23 cellular contexts compared by ENCODE assay signal in the genomic region with DNA sequence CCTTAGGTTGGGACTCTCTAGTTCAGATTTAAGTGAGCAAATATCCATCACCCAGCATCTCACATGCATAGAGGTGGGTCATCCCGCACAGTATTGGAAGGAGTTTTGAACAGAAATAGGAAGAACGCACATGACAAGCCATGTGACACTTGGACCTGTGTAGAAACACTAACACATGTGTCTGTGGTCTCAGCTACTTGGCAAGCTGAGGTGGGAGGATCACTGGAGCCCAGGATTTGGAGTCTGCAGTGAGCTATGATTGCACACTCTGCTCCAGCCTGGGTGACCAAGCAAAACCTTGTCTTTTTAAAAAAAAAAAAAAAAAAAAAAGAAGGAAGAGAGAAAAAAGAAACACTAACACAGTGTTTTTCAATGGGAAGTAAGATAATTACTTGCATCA. TPM values are rescaled to one million over a fixed set of nuclear protein-coding genes. Genes with fewer than 3 reads are reported as not detected.
DNase-seq lines count a peak whose midpoint lies in the region; ATAC-seq and TF ChIP-seq lines count a peak whose summit lies in the region.
"Had no signal": no experiment of that assay in that cellular context is flagged by ENCODE, and none has a peak within 500 bp of the region (broad histone marks: within the 10 kb centered on the region; RNA-seq: fewer than 3 reads in every experiment).

No MANE protein-coding gene starts in this region.

- POLR2A ChIA-PET in RWPE1 (lab: Yijun Ruan, JAX; ENCODE audit: low non-redundant PET): no interaction called here

- H3K27me3 Mint-ChIP-seq in activated T-cell treated with anti-CD3 and anti-CD28 coated beads, Interleukin-2, amount 50 U/mL, for 4 hours (ENCODE audit: low read depth): peaks cover 48% of the 10 kb centered on the region

- CTCF ChIA-PET in RWPE1 (lab: Yijun Ruan, JAX): no interaction called here

- ATAC-seq in activated T-cell treated with anti-CD3 and anti-CD28 coated beads, Interleukin-2, amount 50 U/mL, for 4 hours: no peak
- ATAC-seq: heart left ventricle had no signal

- H3K9me3 Mint-ChIP-seq in activated T-cell treated with anti-CD3 and anti-CD28 coated beads, Interleukin-2, amount 50 U/mL, for 4 hours: no peaks in the 10 kb centered on the region
- H3K9me3 Mint-ChIP-seq: activated naive CD8-positive, alpha-beta T cell treated with anti-CD3 and anti-CD28 coated beads, Interleukin-2, amount 10 ng/mL, durations not matched to agents 7 days and 5 days; CD4-positive, alpha-beta T cell; central memory CD8-positive, alpha-beta T cell; HFFc6 had no signal

- H3K4me3 ChIP-seq in choroid plexus epithelial cell (ENCODE audit: low read depth, low read length): no peak overlapping the region
- H3K4me3 ChIP-seq: heart left ventricle, smooth muscle cell, uterus had no signal

- no peaks in the 10 kb centered on the region for H3K36me3 Mint-ChIP-seq in activated T-cell treated with anti-CD3 and anti-CD28 coated beads, Interleukin-2, amount 50 U/mL, for 4 hours (ENCODE audit: insufficient read depth)
- H3K36me3 Mint-ChIP-seq: activated naive CD8-positive, alpha-beta T cell treated with anti-CD3 and anti-CD28 coated beads, Interleukin-2, amount 10 ng/mL, durations not matched to agents 7 days and 5 days had no signal

- peak; percentile 19 for DNase-seq in AG20443 (ENCODE audit: low spot score)
- peak; percentile 66 for DNase-seq in H4 (ENCODE audit: low spot score)
- peak; percentile 41 for DNase-seq in choroid plexus epithelial cell (ENCODE audit: low read depth)
- peak; percentile 41 for DNase-seq in renal cortical epithelial cell (ENCODE audit: low read depth)
- DNase-seq in activated T-cell treated with anti-CD3 and anti-CD28 coated beads, Interleukin-2, amount 50 U/mL, for 4 hours: no peak
- no peak for DNase-seq in RWPE1 (ENCODE audit: low spot score)
- DNase-seq in NCI-H226: no peak
- DNase-seq: activated CD4-positive, alpha-beta T cell treated with anti-CD3 and anti-CD28 coated beads, Interleukin-2, amount 50 U/mL, for 48 hours; activated CD4-positive, CD25-positive, alpha-beta regulatory T cell; activated naive CD8-positive, alpha-beta T cell treated with anti-CD3 and anti-CD28 coated beads, Interleukin-2, amount 10 ng/mL, durations not matched to agents 7 days and 5 days; CD4-positive, alpha-beta T cell; EL; foreskin fibroblast; heart left ventricle; HFFc6; NCI-H2081 treated with DMSO at 0.1 percent for 48 hours; NCI-H774; SIG-M5; stimulated activated CD4-positive, alpha-beta T cell treated with anti-CD3 and anti-CD28 coated beads, Interleukin-2, amount 100 ng/mL, for 24 hours; uterus had no signal

- TF ChIP-seq CTCF in choroid plexus epithelial cell (conservative IDR thresholded peaks at IDR 0.05; ENCODE audit: low read depth, low read length) (no peak), RWPE1 (conservative IDR thresholded peaks at IDR 0.05; ENCODE audit: low read depth) (no peak)

- peaks cover 10% of the 10 kb centered on the region for H3K4me1 Mint-ChIP-seq in activated T-cell treated with anti-CD3 and anti-CD28 coated beads, Interleukin-2, amount 50 U/mL, for 4 hours (ENCODE audit: low read depth)

- no peak overlapping the region for H3K4me3 Mint-ChIP-seq in activated T-cell treated with anti-CD3 and anti-CD28 coated beads, Interleukin-2, amount 50 U/mL, for 4 hours
- H3K4me3 Mint-ChIP-seq: activated naive CD8-positive, alpha-beta T cell treated with anti-CD3 and anti-CD28 coated beads, Interleukin-2, amount 10 ng/mL, durations not matched to agents 7 days and 5 days; CD4-positive, alpha-beta T cell; central memory CD8-positive, alpha-beta T cell; HFFc6 had no signal

- no peak overlapping the region for H3K27ac ChIP-seq in RWPE1
- H3K27ac ChIP-seq: heart left ventricle, neutrophil, uterus had no signal

RNA-seq across cellular contexts. Expression of gene MTCL1, which starts 5.4 kb away (rescaled TPM):
- 5.7 and 11.1 TPM in 2 replicates for total RNA-seq in H4 (2014; rRNA removed; shearing (Covaris generic))
- 35.6 and 107 TPM in 2 replicates for total RNA-seq in renal cortical epithelial cell
- total RNA-seq in activated T-cell treated with anti-CD3 and anti-CD28 coated beads, Interleukin-2, amount 50 U/mL, for 4 hours: under 1 TPM; 0.23 to 0.73 (median 0.69) TPM

Comparison
In these comparisons a context has a peak if more than half of its experiments do, and no peak if none do; other contexts are left out.
1. DNase-seq: peak in AG20443 (single experiment), H4 (single experiment), choroid plexus epithelial cell (single experiment) and renal cortical epithelial cell (single experiment); none in activated T-cell treated with anti-CD3 and anti-CD28 coated beads, Interleukin-2, amount 50 U/mL, for 4 hours (single experiment), RWPE1 (single experiment) and NCI-H226 (single experiment).